Comparison of ENCODE assay signal across 8 cellular contexts in the genomic region with DNA sequence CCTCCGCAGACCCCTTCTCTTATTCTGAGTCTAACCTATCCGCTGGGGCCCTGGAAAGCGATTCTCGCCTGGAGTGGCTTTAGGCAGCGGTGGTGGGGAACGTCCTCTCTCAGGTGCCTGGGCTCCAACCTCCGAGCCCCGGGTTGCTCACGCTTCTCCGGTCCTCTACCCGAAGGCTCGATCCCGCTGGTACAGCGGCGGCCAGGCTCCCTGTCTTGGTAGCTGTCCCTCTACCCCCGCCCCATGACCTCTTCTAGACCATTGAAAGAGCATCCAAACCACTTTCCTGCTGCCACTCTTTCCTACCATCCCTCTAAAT. TPM values are rescaled to one million over a fixed set of nuclear protein-coding genes. Genes with fewer than 3 reads are reported as not detected.
DNase-seq lines count a peak whose midpoint lies in the region; ATAC-seq and TF ChIP-seq lines count a peak whose summit lies in the region.

No MANE protein-coding gene starts in this region.

- H3K27me3 Mint-ChIP-seq in effector memory CD8-positive, alpha-beta T cell, result no peaks in the 10 kb centered on the region

- BruUV-seq in Panc1 (replicated peaks; lab: Mats Ljungman, UMichigan), result no TSS peak

- peak overlapping the region; percentile 88 to 93 for H3K4me3 Mint-ChIP-seq in effector memory CD8-positive, alpha-beta T cell

- H3K27ac ChIP-seq in Panc1 (ENCODE audit: low read length), result peak overlapping the region; percentile 65

- H3K4me1 Mint-ChIP-seq in effector memory CD8-positive, alpha-beta T cell (ENCODE audit: low read depth in 2 of 2), result peaks cover 25 to 37% of the 10 kb centered on the region in 2 donors

- in situ Hi-C loops in ACHN (cut with HindIII; ENCODE audit: low pct_ligation_motif_present, low pct_unique_long_range_greater_than_20kb, low sequenced_read_pairs) (loop anchor here (25.0 kb wide), 1 partner anchor 212 kb away; no protein-coding TSS in a partner anchor), Panc1 (cut with HindIII; ENCODE audit: low pct_unique_long_range_greater_than_20kb, low sequenced_read_pairs) (no loop called here)

- peak; percentile 63 for DNase-seq in ACHN
- DNase-seq in Panc1 (ENCODE audit: low read depth, low spot score), result no peak
- DNase-seq in effector memory CD8-positive, alpha-beta T cell, result no peak
- DNase-seq in NOMO-1 treated with dmso at 0.1 percent for 144 hours (lab: John Stamatoyannopoulos, UW; ENCODE audit: unreplicated experiment), result no peak
- no peak for DNase-seq in effector CD4-positive, alpha-beta T cell

- peaks cover 3% of the 10 kb centered on the region for H3K36me3 Mint-ChIP-seq in effector memory CD8-positive, alpha-beta T cell (ENCODE audit: insufficient read depth)

- H3K4me3 ChIP-seq in Panc1 (ENCODE audit: low read depth in 2 of 2, low read length in 2 of 2), result peak overlapping the region; percentile 71 to 72
- peak overlapping the region; percentile 54 for H3K4me3 ChIP-seq in mucosa of stomach (ENCODE audit: low read length)

- POLR2A ChIA-PET in Panc1 (lab: Charles Lee), result no interaction called here

- no peaks in the 10 kb centered on the region for H3K27me3 ChIP-seq in Panc1 (ENCODE audit: control insufficient read depth, insufficient read depth, low read length)
- H3K27me3 ChIP-seq in mucosa of stomach (ENCODE audit: control insufficient read depth, insufficient read depth, low read length), result peaks cover 42% of the 10 kb centered on the region

- H3K36me3 ChIP-seq in Panc1 (ENCODE audit: control insufficient read depth, insufficient read depth, low read length) (no peaks in the 10 kb centered on the region), mucosa of stomach (ENCODE audit: control insufficient read depth, insufficient read depth, low read length) (no peaks in the 10 kb centered on the region)

- H3K9ac ChIP-seq in mucosa of stomach (ENCODE audit: low read length), result peak overlapping the region; percentile 61

- H3K4me1 ChIP-seq in Panc1 (ENCODE audit: control insufficient read depth, insufficient read depth, low read length) (no peaks in the 10 kb centered on the region; the same call in none of the 2 replicates), mucosa of stomach (ENCODE audit: control insufficient read depth, insufficient read depth, low read length) (peaks cover 30% of the 10 kb centered on the region)

- H3K9me3 ChIP-seq in Panc1 (ENCODE audit: control insufficient read depth, insufficient read depth, low read depth, low read length), result no peaks in the 10 kb centered on the region
- no peaks in the 10 kb centered on the region for H3K9me3 ChIP-seq in mucosa of stomach (ENCODE audit: control insufficient read depth, low read length)

- CTCF ChIA-PET in Panc1 (lab: Charles Lee), result no interaction called here

- peak; percentile 39 for ATAC-seq in GM18511 (IDR thresholded peaks at IDR 0.05; ENCODE audit: unreplicated experiment)
- ATAC-seq in HG03097 (IDR thresholded peaks at IDR 0.05; ENCODE audit: low FRiP score, unreplicated experiment), result peak; percentile 24
- ATAC-seq in Panc1, result peak; percentile 76
- ATAC-seq in effector memory CD8-positive, alpha-beta T cell (replicated peaks), result peak; percentile 35

- no peak for TF ChIP-seq CTCF in Panc1 (IDR thresholded peaks at IDR 0.05)

- intact Hi-C loops in Panc1 (cut with micrococcal nuclease; ENCODE audit: unreplicated experiment), result no loop called here

- H3K27ac Mint-ChIP-seq in effector memory CD8-positive, alpha-beta T cell, result peak overlapping the region; percentile 81 to 87

- no peaks in the 10 kb centered on the region for H3K9me3 Mint-ChIP-seq in effector memory CD8-positive, alpha-beta T cell

RNA-seq across cellular contexts. Expression of gene HEBP1, which starts 0.5 kb away (rescaled TPM):
- 19.3 TPM for total RNA-seq in Panc1 (2021; ENCODE audit: unreplicated experiment)
- 20.1 TPM for polyA plus RNA-seq in Panc1 (2012; ENCODE audit: insufficient read length)

RNA-seq across cellular contexts. Expression of gene FAM234B, which starts 43.6 kb away (rescaled TPM):
- total RNA-seq in Panc1 (2021; ENCODE audit: unreplicated experiment), result 5.4 TPM
- polyA plus RNA-seq in Panc1 (2012; ENCODE audit: insufficient read length), result 4.4 TPM

RNA-seq across cellular contexts. Expression of gene GPRC5D, which starts 48.6 kb away (rescaled TPM):
- not detected for total RNA-seq in Panc1 (2021; ENCODE audit: unreplicated experiment)
- polyA plus RNA-seq in Panc1 (2012; ENCODE audit: insufficient read length), result 0.50 TPM

Comparison
In these comparisons a context has a peak if more than half of its experiments do, and no peak if none do; other contexts are left out.
1. ATAC-seq: peak in every context shown above with its lines; median percentile 76 in Panc1; 39 in GM18511; 35 in effector memory CD8-positive, alpha-beta T cell; 24 in HG03097.